In the genomic region with DNA sequence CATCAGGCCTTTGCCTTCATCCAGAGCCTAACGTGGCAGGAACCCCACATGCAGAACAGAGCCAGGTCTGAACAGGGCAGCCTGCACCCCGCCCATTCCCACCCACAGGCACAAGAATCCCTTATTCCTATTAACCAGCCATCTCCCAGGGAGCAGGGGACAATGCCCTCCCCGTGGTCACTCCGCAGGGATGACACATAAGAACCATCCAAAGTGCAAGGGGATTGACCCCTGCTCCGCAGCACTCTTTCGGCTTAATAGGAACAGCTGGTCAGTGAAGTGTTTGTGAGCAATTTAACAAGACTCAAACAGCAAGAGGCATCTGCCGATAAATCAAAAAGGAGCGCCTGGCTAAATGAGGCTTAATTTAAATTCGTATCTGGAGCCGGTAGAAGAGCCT, we compare ENCODE assay signal across 11 cellular contexts.
"Had no signal": no experiment of that assay in that cellular context is flagged by ENCODE, and none has a peak within 500 bp of the region (broad histone marks: within the 10 kb centered on the region; RNA-seq: fewer than 3 reads in every experiment).

No MANE protein-coding gene starts in this region.

- H3K27ac ChIP-seq: parathyroid adenoma, thoracic aorta had no signal

- H3K36me3 Mint-ChIP-seq: activated naive CD4-positive, alpha-beta T cell treated with anti-CD3 and anti-CD28 coated beads, Interleukin-2, amount 50 U/mL, for 72 hours had no signal

- H3K27ac Mint-ChIP-seq: activated naive CD4-positive, alpha-beta T cell treated with anti-CD3 and anti-CD28 coated beads, Interleukin-2, amount 50 U/mL, for 72 hours had no signal

- H3K79me2 ChIP-seq: parathyroid adenoma had no signal

- H3K9ac ChIP-seq: parathyroid adenoma had no signal

- H3K36me3 ChIP-seq: thoracic aorta had no signal

- H3K4me3 ChIP-seq: thoracic aorta had no signal

- H3K4me1 ChIP-seq: parathyroid adenoma had no signal

- H2AFZ ChIP-seq: parathyroid adenoma had no signal

- DNase-seq: activated CD4-positive, alpha-beta T cell treated with anti-CD3 and anti-CD28 coated beads, Interleukin-2, amount 50 U/mL, for 1 hour; amygdala; cerebellar nuclear complex; dermis blood vessel endothelial cell; hippocampal formation; stimulated activated CD4-positive, alpha-beta T cell treated with anti-CD3 and anti-CD28 coated beads, Interleukin-15, amount 100 ng/mL, for 24 hours; stimulated activated CD4-positive, alpha-beta T cell treated with anti-CD3 and anti-CD28 coated beads, Interleukin-4, amount 100 ng/mL, for 24 hours; stimulated activated naive CD8-positive, alpha-beta T cell treated with anti-CD3 and anti-CD28 coated beads, Interleukin-15, amount 100 ng/mL, for 72 hours had no signal

- H3K4me3 Mint-ChIP-seq: stimulated activated naive CD8-positive, alpha-beta T cell treated with anti-CD3 and anti-CD28 coated beads, Interleukin-15, amount 100 ng/mL, for 72 hours had no signal

- H3K4me1 Mint-ChIP-seq: stimulated activated naive CD8-positive, alpha-beta T cell treated with anti-CD3 and anti-CD28 coated beads, Interleukin-15, amount 100 ng/mL, for 72 hours had no signal

- H3K9me3 ChIP-seq: thoracic aorta had no signal
